18 cellular contexts compared by ENCODE assay signal in genomic region chr17:60248618-60249516, GRCh38.
DNase-seq lines count a peak whose midpoint lies in the region; ATAC-seq, FAIRE-seq and TF ChIP-seq lines count a peak whose summit lies in the region.
"Had no signal": no experiment of that assay in that cellular context is flagged by ENCODE, and none has a peak within 500 bp of the region (broad histone marks: within the 10 kb centered on the region; RNA-seq: fewer than 3 reads in every experiment).

No MANE protein-coding gene starts in this region.

- H3K27ac ChIP-seq in HepG2 (ENCODE audit: extremely low read length, insufficient read depth, low read length) (peak overlapping the region; percentile 1), right lobe of liver (no peak overlapping the region), ectodermal cell (ENCODE audit: insufficient read depth, low read depth, low read length, poor library complexity, severe bottlenecking) (peak overlapping the region; percentile 81)
- H3K27ac ChIP-seq: ascending aorta; BLaER1 treated with 17β-estradiol and CSF1 and Interleukin-3, amounts not matched to agents 10 nM and 100 nM; skin epidermis; thyroid gland had no signal

- CTCF ChIA-PET in HepG2 (lab: Yijun Ruan, JAX; ENCODE audit: low intra/inter-chr PET ratio, low total read pairs) = no interaction called here

- H2AFZ ChIP-seq in HepG2 (ENCODE audit: low read length) = no peak overlapping the region
- H2AFZ ChIP-seq: GM23338 had no signal

- H3K4me1 ChIP-seq in HepG2 (ENCODE audit: insufficient read depth, low read length) (no peaks in the 10 kb centered on the region), right lobe of liver (no peaks in the 10 kb centered on the region), ectodermal cell (ENCODE audit: control insufficient read depth, insufficient read depth, low read length) (no peaks in the 10 kb centered on the region)
- H3K4me1 ChIP-seq: ascending aorta; BLaER1 treated with 17β-estradiol and CSF1 and Interleukin-3, amounts not matched to agents 10 nM and 100 nM; thyroid gland had no signal

- TF ChIP-seq CTCF in HepG2 (CRISPR knock-in tag; IDR thresholded peaks at IDR 0.05) = no peak
- TF ChIP-seq CTCF in right lobe of liver (IDR thresholded peaks at IDR 0.05) = no peak

- no peak overlapping the region for H3K9ac ChIP-seq in HepG2 (ENCODE audit: insufficient read depth, low read depth, low read length)
- H3K9ac ChIP-seq: BLaER1 treated with 17β-estradiol and CSF1 and Interleukin-3, amounts not matched to agents 10 nM and 100 nM had no signal

- FAIRE-seq in HepG2 (lab: Jason Lieb, UNC) = peak; percentile 30

- TF ChIP-seq POLR2A in HepG2 (IDR thresholded peaks at IDR 0.05; ENCODE audit: insufficient read depth in 1 of 2, low read depth in 2 of 2, low read length in 2 of 2) (no peak), right lobe of liver (IDR thresholded peaks at IDR 0.05) (no peak)

- in situ Hi-C loops in HepG2 (cut with HindIII; ENCODE audit: extremely low pct_ligation_motif_present, low pct_unique_long_range_greater_than_20kb) = no loop called here

- WGBS in HepG2 (ENCODE audit: low lambda C conversion rate) = 89% methylated on average over 5 of the region's 5 CpGs
- 61% methylated on average over 5 of the region's 5 CpGs for WGBS in right lobe of liver (ENCODE audit: insufficient coverage, low coverage, low lambda C conversion rate, missing lambda C conversion rate)
- 87 to 95% methylated on average over 4 of the region's 5 CpGs for WGBS in ectodermal cell, 2 experiments

- H4K20me1 ChIP-seq in HepG2 (ENCODE audit: insufficient read depth, low read length) = no peaks in the 10 kb centered on the region

- H3K9me3 ChIP-seq in HepG2 (ENCODE audit: low read length) = no peaks in the 10 kb centered on the region
- no peaks in the 10 kb centered on the region for H3K9me3 ChIP-seq in right lobe of liver
- no peaks in the 10 kb centered on the region for H3K9me3 ChIP-seq in ectodermal cell (ENCODE audit: control insufficient read depth, low read length)
- H3K9me3 ChIP-seq: ascending aorta, thyroid gland had no signal

- H3K4me3 ChIP-seq in HepG2 (replicated peaks in 1 of 3; ENCODE audit: insufficient read depth in 1 of 3, low read depth in 2 of 3, low read length in 3 of 3) (no peak overlapping the region), right lobe of liver (no peak overlapping the region), ectodermal cell (ENCODE audit: insufficient read depth, low read depth, low read length) (no peak overlapping the region)
- H3K4me3 ChIP-seq: ascending aorta; BLaER1 treated with 17β-estradiol and CSF1 and Interleukin-3, amounts not matched to agents 10 nM and 100 nM; GM23338; skin epidermis; thyroid gland had no signal

- TF ChIP-seq EP300 in HepG2 (IDR thresholded peaks at IDR 0.05; ENCODE audit: low read depth in 2 of 2, low read length in 2 of 2) (no peak), HepG2 (CRISPR knock-in tag; IDR thresholded peaks at IDR 0.05; ENCODE audit: borderline replicate concordance) (no peak)

- POLR2A ChIA-PET in HepG2 (lab: Yijun Ruan, JAX) = interaction anchor here (1.1 kb wide), 1 partner anchor 143 kb away, joined by 3 read pairs; the partner anchor contains the start of gene USP32

- DNase-seq in HepG2 (ENCODE audit: low spot score) (no peak), right lobe of liver (no peak), midbrain (lab: John Stamatoyannopoulos, UW) (peak; percentile 23)
- DNase-seq: 8988T; activated CD4-positive, alpha-beta T cell treated with anti-CD3 and anti-CD28 coated beads for 48 hours; activated naive CD4-positive, alpha-beta T cell; NCI-H526 treated with DMSO at 0.1 percent for 48 hours; posterior cingulate gyrus; thyroid gland had no signal

- no peak overlapping the region for H3K4me2 ChIP-seq in HepG2 (ENCODE audit: low read depth, low read length)
- H3K4me2 ChIP-seq: BLaER1 treated with 17β-estradiol and CSF1 and Interleukin-3, amounts not matched to agents 10 nM and 100 nM; GM23338 had no signal

- H3K79me2 ChIP-seq in HepG2 (ENCODE audit: insufficient read depth, low read length) = no peaks in the 10 kb centered on the region

- no TSS peak for BruUV-seq in HepG2 (replicated peaks; lab: Mats Ljungman, UMichigan)

- H3K36me3 ChIP-seq in HepG2 (replicated peaks in 1 of 2; ENCODE audit: control insufficient read depth in 1 of 2, insufficient read depth in 2 of 2, low read length in 2 of 2) (peaks cover 5 to 21% of the 10 kb centered on the region in 2 experiments; a peak in 4 of 5 replicates), right lobe of liver (peaks cover 0 to 2% (median 0%) of the 10 kb centered on the region in 4 donors), ectodermal cell (ENCODE audit: control insufficient read depth, insufficient read depth, low read length) (peaks cover 4% of the 10 kb centered on the region)
- H3K36me3 ChIP-seq: thyroid gland had no signal

- H3K27me3 ChIP-seq in HepG2 (ENCODE audit: control insufficient read depth in 1 of 2, insufficient read depth in 2 of 2, low read length in 2 of 2) = no peaks in the 10 kb centered on the region
- H3K27me3 ChIP-seq in right lobe of liver = no peaks in the 10 kb centered on the region
- H3K27me3 ChIP-seq in ectodermal cell (ENCODE audit: control insufficient read depth, insufficient read depth, low read length, poor library complexity, severe bottlenecking) = no peaks in the 10 kb centered on the region
- H3K27me3 ChIP-seq: ascending aorta; BLaER1 treated with 17β-estradiol and CSF1 and Interleukin-3, amounts not matched to agents 10 nM and 100 nM; thyroid gland had no signal

- intact Hi-C loops in HepG2 (cut with micrococcal nuclease; ENCODE audit: unreplicated experiment) = no loop called here
- intact Hi-C loops in right lobe of liver (cut with DNase I) = no loop called here

- TF ChIP-seq RAD21 in HepG2 (CRISPR knock-in tag; IDR thresholded peaks at IDR 0.05) = no peak

- ATAC-seq in HepG2 (no peak), right lobe of liver (no peak), HG03108 (IDR thresholded peaks at IDR 0.05; ENCODE audit: unreplicated experiment) (no peak), SK-N-SH treated with all-trans-retinoic acid at 6 μM for 48 hours (no peak), GM21447 (IDR thresholded peaks at IDR 0.05; ENCODE audit: unreplicated experiment) (no peak), HG02610 (IDR thresholded peaks at IDR 0.05; ENCODE audit: unreplicated experiment) (no peak)
- ATAC-seq: GM23338 had no signal

TF ChIP-seq in HepG2, 621 proteins besides CTCF, POLR2A, EP300 and RAD21 (continues in another document):
- TF ChIP-seq RAD51 (IDR thresholded peaks at IDR 0.05; ENCODE audit: borderline replicate concordance) = no peak
- TF ChIP-seq ZNF703 (CRISPR knock-in tag; IDR thresholded peaks at IDR 0.05; ENCODE audit: borderline replicate concordance) = no peak
- TF ChIP-seq ZNF329 (CRISPR knock-in tag; IDR thresholded peaks at IDR 0.05; ENCODE audit: low read depth) = no peak
- TF ChIP-seq SP2 (CRISPR knock-in tag; IDR thresholded peaks at IDR 0.05) = no peak
- no peak for TF ChIP-seq ZNF24 (IDR thresholded peaks at IDR 0.05)
- no peak for TF ChIP-seq HMG20B (CRISPR knock-in tag; conservative IDR thresholded peaks at IDR 0.05)
- TF ChIP-seq HHEX (CRISPR knock-in tag; IDR thresholded peaks at IDR 0.05) = no peak
- no peak for TF ChIP-seq MATR3 (CRISPR knock-in tag; IDR thresholded peaks at IDR 0.05)
- TF ChIP-seq RXRA (CRISPR knock-in tag; IDR thresholded peaks at IDR 0.05) = no peak
- TF ChIP-seq ZNF816 (CRISPR knock-in tag; IDR thresholded peaks at IDR 0.05; ENCODE audit: borderline replicate concordance) = no peak
- TF ChIP-seq ZNF652 (CRISPR knock-in tag; IDR thresholded peaks at IDR 0.05; ENCODE audit: borderline replicate concordance, low read depth) = no peak
- no peak for TF ChIP-seq HBP1 (CRISPR knock-in tag; IDR thresholded peaks at IDR 0.05; ENCODE audit: low read depth)

TF ChIP-seq in SK-N-SH treated with all-trans-retinoic acid at 6 μM for 48 hours, 23 proteins besides CTCF, POLR2A, EP300 and RAD21 (continues in another document):
- TF ChIP-seq TOX (CRISPR knock-in tag; IDR thresholded peaks at IDR 0.05; ENCODE audit: borderline replicate concordance) = no peak
- no peak for TF ChIP-seq CSDC2 (CRISPR knock-in tag; IDR thresholded peaks at IDR 0.05)
- TF ChIP-seq TCF4 (CRISPR knock-in tag; IDR thresholded peaks at IDR 0.05; ENCODE audit: borderline replicate concordance) = no peak
- TF ChIP-seq ZFP3 (CRISPR knock-in tag; IDR thresholded peaks at IDR 0.05) = no peak
- no peak for TF ChIP-seq ZC3H10 (CRISPR knock-in tag; IDR thresholded peaks at IDR 0.05)
- no peak for TF ChIP-seq ARNTL (CRISPR knock-in tag; IDR thresholded peaks at IDR 0.05; ENCODE audit: borderline replicate concordance, low read depth)
- no peak for TF ChIP-seq RARB (CRISPR knock-in tag; IDR thresholded peaks at IDR 0.05)
- TF ChIP-seq, protein P1, sequence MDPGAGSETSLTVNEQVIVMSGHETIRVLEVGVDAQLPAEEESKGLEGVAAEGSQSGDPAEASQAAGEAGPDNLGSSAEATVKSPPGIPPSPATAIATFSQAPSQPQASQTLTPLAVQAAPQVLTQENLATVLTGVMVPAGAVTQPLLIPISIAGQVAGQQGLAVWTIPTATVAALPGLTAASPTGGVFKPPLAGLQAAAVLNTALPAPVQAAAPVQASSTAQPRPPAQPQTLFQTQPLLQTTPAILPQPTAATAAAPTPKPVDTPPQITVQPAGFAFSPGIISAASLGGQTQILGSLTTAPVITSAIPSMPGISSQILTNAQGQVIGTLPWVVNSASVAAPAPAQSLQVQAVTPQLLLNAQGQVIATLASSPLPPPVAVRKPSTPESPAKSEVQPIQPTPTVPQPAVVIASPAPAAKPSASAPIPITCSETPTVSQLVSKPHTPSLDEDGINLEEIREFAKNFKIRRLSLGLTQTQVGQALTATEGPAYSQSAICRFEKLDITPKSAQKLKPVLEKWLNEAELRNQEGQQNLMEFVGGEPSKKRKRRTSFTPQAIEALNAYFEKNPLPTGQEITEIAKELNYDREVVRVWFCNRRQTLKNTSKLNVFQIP (CRISPR knock-in tag; IDR thresholded peaks at IDR 0.05; ENCODE audit: borderline replicate concordance, low read depth) = no peak
- TF ChIP-seq, protein P2, sequence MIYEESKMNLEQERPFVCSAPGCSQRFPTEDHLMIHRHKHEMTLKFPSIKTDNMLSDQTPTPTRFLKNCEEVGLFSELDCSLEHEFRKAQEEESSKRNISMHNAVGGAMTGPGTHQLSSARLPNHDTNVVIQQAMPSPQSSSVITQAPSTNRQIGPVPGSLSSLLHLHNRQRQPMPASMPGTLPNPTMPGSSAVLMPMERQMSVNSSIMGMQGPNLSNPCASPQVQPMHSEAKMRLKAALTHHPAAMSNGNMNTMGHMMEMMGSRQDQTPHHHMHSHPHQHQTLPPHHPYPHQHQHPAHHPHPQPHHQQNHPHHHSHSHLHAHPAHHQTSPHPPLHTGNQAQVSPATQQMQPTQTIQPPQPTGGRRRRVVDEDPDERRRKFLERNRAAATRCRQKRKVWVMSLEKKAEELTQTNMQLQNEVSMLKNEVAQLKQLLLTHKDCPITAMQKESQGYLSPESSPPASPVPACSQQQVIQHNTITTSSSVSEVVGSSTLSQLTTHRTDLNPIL (CRISPR knock-in tag; IDR thresholded peaks at IDR 0.05; ENCODE audit: low read depth) = no peak
- no peak for TF ChIP-seq ISL1 (CRISPR knock-in tag; IDR thresholded peaks at IDR 0.05)

Comparison
In these comparisons a context has a peak if more than half of its experiments do, and no peak if none do; other contexts are left out.
1. H3K27ac ChIP-seq: peak in HepG2 (single experiment) and ectodermal cell (single experiment); none in right lobe of liver (0 of 3).